In the genomic region with DNA sequence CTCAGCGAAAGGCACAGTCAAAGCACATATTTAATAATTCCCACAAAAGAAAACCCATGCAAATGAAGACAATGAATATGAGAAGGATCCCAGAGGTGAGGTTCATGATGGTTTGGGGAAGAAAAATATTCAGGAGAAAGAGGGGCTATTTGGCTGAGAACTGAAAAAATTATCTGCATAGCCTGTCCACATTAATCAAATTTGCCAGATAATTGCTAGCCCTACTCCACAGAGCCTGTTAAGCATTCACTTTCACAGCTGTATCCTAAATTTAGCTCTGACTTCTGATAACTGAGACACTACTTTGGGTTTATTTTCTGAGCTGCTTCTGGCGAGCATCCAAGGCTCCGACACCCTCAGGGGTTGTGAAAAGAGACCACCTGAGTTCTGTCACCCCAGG, we compare ENCODE assay signal across 28 cellular contexts.
"Had no signal": no experiment of that assay in that cellular context is flagged by ENCODE, and none has a peak within 500 bp of the region (broad histone marks: within the 10 kb centered on the region; RNA-seq: fewer than 3 reads in every experiment).

No MANE protein-coding gene starts in this region.

- H3K4me3 ChIP-seq: adrenal gland, body of pancreas, coronary artery, dorsolateral prefrontal cortex, gastrocnemius medialis, heart left ventricle had no signal

- H3K4me1 ChIP-seq: adrenal gland, body of pancreas, foreskin keratinocyte, gastrocnemius medialis had no signal

- DNase-seq: activated CD4-positive, alpha-beta memory T cell treated with anti-CD3 and anti-CD28 coated beads for 36 hours; activated CD4-positive, alpha-beta T cell treated with anti-CD3 and anti-CD28 coated beads for 36 hours; activated CD4-positive, alpha-beta T cell treated with anti-CD3 and anti-CD28 coated beads, Interleukin-2, amount 10 ng/mL, durations not matched to agents 24 days and 14 days; activated CD4-positive, CD25-positive, alpha-beta regulatory T cell; activated CD4-positive, CD25-positive, alpha-beta regulatory T cell treated with anti-CD3 and anti-CD28 coated beads, Interleukin-2, amount 50 U/mL, for 72 hours; activated CD8-positive, alpha-beta memory T cell treated with anti-CD3 and anti-CD28 coated beads, Interleukin-2, amount 10 ng/mL, durations not matched to agents 7 days and 5 days; activated CD8-positive, alpha-beta memory T cell treated with anti-CD3 and anti-CD28 coated beads, Interleukin-2, amount 50 U/mL, for 4 hours; activated CD8-positive, alpha-beta T cell treated with anti-CD3 and anti-CD28 coated beads, Interleukin-2, amount 10 ng/mL, durations not matched to agents 7 days and 5 days; activated effector memory CD4-positive, alpha-beta T cell treated with anti-CD3 and anti-CD28 coated beads, Interleukin-2, amount 50 U/mL, for 16 hours; activated naive CD4-positive, alpha-beta T cell treated with anti-CD3 and anti-CD28 coated beads for 36 hours; activated naive CD8-positive, alpha-beta T cell treated with anti-CD3 and anti-CD28 coated beads for 36 hours; activated naive CD8-positive, alpha-beta T cell treated with anti-CD3 and anti-CD28 coated beads, Interleukin-2, amount 50 U/mL, for 24 hours; activated T-cell treated with anti-CD3 and anti-CD28 coated beads, Interleukin-2, amount 50 U/mL, for 1 hour; activated T-cell treated with anti-CD3 and anti-CD28 coated beads, Interleukin-2, amount 50 U/mL, for 48 hours; adrenal gland; amygdala; aorta; body of pancreas; dorsolateral prefrontal cortex; effector memory CD4-positive, alpha-beta T cell; endodermal cell; foreskin keratinocyte; gastrocnemius medialis; glutamatergic neuron; heart left ventricle; T-helper 2 cell had no signal

- ATAC-seq: activated CD4-positive, alpha-beta T cell treated with anti-CD3 and anti-CD28 coated beads for 36 hours; activated CD8-positive, alpha-beta memory T cell treated with anti-CD3 and anti-CD28 coated beads, Interleukin-2, amount 10 ng/mL, durations not matched to agents 7 days and 5 days; activated CD8-positive, alpha-beta T cell treated with anti-CD3 and anti-CD28 coated beads, Interleukin-2, amount 10 ng/mL, durations not matched to agents 7 days and 5 days; activated naive CD8-positive, alpha-beta T cell treated with anti-CD3 and anti-CD28 coated beads, Interleukin-2, amount 50 U/mL, for 24 hours; body of pancreas; esophagus mucosa; foreskin keratinocyte; gastrocnemius medialis had no signal

- H3K36me3 ChIP-seq: adrenal gland, gastrocnemius medialis, heart left ventricle had no signal

- H3K9me3 ChIP-seq: adrenal gland, body of pancreas, gastrocnemius medialis, heart left ventricle had no signal

- H3K27me3 ChIP-seq: adrenal gland, body of pancreas, heart left ventricle had no signal

- H3K27ac ChIP-seq: adrenal gland, body of pancreas, coronary artery, dorsolateral prefrontal cortex, foreskin keratinocyte, gastrocnemius medialis had no signal
